Comparison of ENCODE assay signal across 8 cellular contexts in genomic region chrX:16123222-16123786, GRCh38. TPM values are rescaled to one million over a fixed set of nuclear protein-coding genes. Genes with fewer than 3 reads are reported as not detected.
A peak's percentile ranks its signal among the peaks of the same experiment; 100 is the strongest.
DNase-seq lines count a peak whose midpoint lies in the region; ATAC-seq, FAIRE-seq and TF ChIP-seq lines count a peak whose summit lies in the region.

Gene GRPR (plus strand): TSS chrX:16123565. CDS start chrX:16123954, 389 bp downstream.

- H3K9me3 ChIP-seq in ES-I3 (ENCODE audit: control insufficient read depth, insufficient read depth, low read length) (no peaks in the 10 kb centered on the region; the same call in 1 of the 2 replicates), MG63 (no peaks in the 10 kb centered on the region), pancreas (no peaks in the 10 kb centered on the region)

- WGBS in pancreas, 2 donors, result 0 to 1% methylated on average over 6 of the region's 6 CpGs

- peak; percentile 87 to 94 (median 92) for ATAC-seq in pancreas

- no peak within 1 kb of the TSS for H3K27ac Mint-ChIP-seq in glutamatergic neuron (ENCODE audit: unreplicated experiment)
- H3K27ac Mint-ChIP-seq in type B pancreatic cell, result peak within 1 kb of the TSS; percentile 32

- H3K9me3 Mint-ChIP-seq in glutamatergic neuron (ENCODE audit: unreplicated experiment) (no peaks in the 10 kb centered on the region), type B pancreatic cell (peaks cover 9% of the 10 kb centered on the region)

- peak within 1 kb of the TSS; percentile 50; the same call in 1 of the 2 replicates for H3K4me3 ChIP-seq in H7 (ENCODE audit: insufficient read depth, low read depth, low read length)
- no peak within 1 kb of the TSS for H3K4me3 ChIP-seq in MG63
- peak within 1 kb of the TSS in 3 of 4 donors; percentile 13 to 36 (median 26) for H3K4me3 ChIP-seq in pancreas

- peak; percentile 44 for DNase-seq in H7
- DNase-seq in MG63, result peak; percentile 84
- peak; percentile 21 for DNase-seq in SHP77 treated with DMSO at 0.1 percent for 48 hours (lab: John Stamatoyannopoulos, UW)
- DNase-seq in activated naive CD4-positive, alpha-beta T cell treated with Interleukin-2 at 50 U/mL for 16 hours, result peak; percentile 45
- DNase-seq in glutamatergic neuron, result peak; percentile 78
- peak; percentile 83 to 90 (median 86) for DNase-seq in pancreas
- peak; percentile 80 for DNase-seq in type B pancreatic cell (ENCODE audit: extremely low spot score, unreplicated experiment)

- H3K4me3 Mint-ChIP-seq in glutamatergic neuron (ENCODE audit: unreplicated experiment) (no peak within 1 kb of the TSS), type B pancreatic cell (peak within 1 kb of the TSS; percentile 79)

- FAIRE-seq in pancreas (lab: Jason Lieb, UNC), result peak; percentile 59

- no peaks in the 10 kb centered on the region for H3K36me3 ChIP-seq in ES-I3 (ENCODE audit: insufficient read depth, low read length)
- peaks cover 10% of the 10 kb centered on the region for H3K36me3 ChIP-seq in H7 (replicated peaks; ENCODE audit: control insufficient read depth, insufficient read depth, low read length)
- H3K36me3 ChIP-seq in MG63, result no peaks in the 10 kb centered on the region
- no peaks in the 10 kb centered on the region for H3K36me3 ChIP-seq in pancreas

- TF ChIP-seq CTCF in glutamatergic neuron (IDR thresholded peaks at IDR 0.05; ENCODE audit: partially characterized antibody, unreplicated experiment) (peak; percentile 77), pancreas (IDR thresholded peaks at IDR 0.05) (peak; percentile 71 to 81 (median 74)), type B pancreatic cell (conservative IDR thresholded peaks at IDR 0.05) (peak; percentile 95)

- H3K27me3 ChIP-seq in H7 (ENCODE audit: control insufficient read depth, insufficient read depth, low read length) (no peaks in the 10 kb centered on the region), MG63 (no peaks in the 10 kb centered on the region), pancreas (peaks cover 0 to 6% (median 0%) of the 10 kb centered on the region in 4 donors)

- H3K9ac ChIP-seq in ES-I3 (ENCODE audit: low read depth, low read length), result peak within 1 kb of the TSS; percentile 67

- intact Hi-C loops in pancreas (cut with DNase I), result no loop called here

- no peaks in the 10 kb centered on the region for H3K4me1 Mint-ChIP-seq in glutamatergic neuron (ENCODE audit: low read depth, unreplicated experiment)
- H3K4me1 Mint-ChIP-seq in type B pancreatic cell (ENCODE audit: unreplicated experiment), result peaks cover 9% of the 10 kb centered on the region

- H3K36me3 Mint-ChIP-seq in glutamatergic neuron (ENCODE audit: unreplicated experiment) (no peaks in the 10 kb centered on the region), type B pancreatic cell (no peaks in the 10 kb centered on the region)

- H3K4me1 ChIP-seq in ES-I3 (ENCODE audit: insufficient read depth, low read length) (peaks cover 7% of the 10 kb centered on the region; the same call in 1 of the 2 replicates), pancreas (no peaks in the 10 kb centered on the region)

- H3K27ac ChIP-seq in pancreas, result peak within 1 kb of the TSS in 3 of 4 donors; percentile 30 to 75 (median 69)

- no peaks in the 10 kb centered on the region for H3K27me3 Mint-ChIP-seq in glutamatergic neuron (ENCODE audit: unreplicated experiment)
- peaks cover 30% of the 10 kb centered on the region for H3K27me3 Mint-ChIP-seq in type B pancreatic cell

RNA-seq across cellular contexts. Expression of gene GRPR, which starts in this region (rescaled TPM):
- 3.9 and 10.9 TPM in 2 replicates for total RNA-seq in H7 (2014; rRNA removed; shearing (Covaris generic))
- total RNA-seq in MG63 (2014; rRNA removed; shearing (Covaris generic); ENCODE audit: low replicate concordance), result 0.10 and 0.20 TPM in 2 replicates
- total RNA-seq in glutamatergic neuron (ENCODE audit: unreplicated experiment), result 0.56 TPM
- total RNA-seq in pancreas, result 10 to 100 TPM in 3 of 6 donors, 1 to 10 TPM in 3; 7.1 to 32.4 (median 9.3) TPM
- polyA plus RNA-seq in pancreas, result 1 to 10 TPM; 1.4 to 2.9 TPM
- 3.4 and 9.8 TPM in 2 replicates for total RNA-seq in type B pancreatic cell (ENCODE audit: low replicate concordance)

Comparison
In these comparisons a context has a peak if more than half of its experiments do, and no peak if none do; other contexts are left out.
1. Peak in DNase-seq in MG63; RNA of the gene not detected or under 1 TPM.
2. Peak in DNase-seq in glutamatergic neuron; RNA of the gene not detected or under 1 TPM.
3. DNase-seq: peak in every context shown above with its lines; median percentile 86 in pancreas; 84 in MG63; 80 in type B pancreatic cell; 78 in glutamatergic neuron; 45 in activated naive CD4-positive, alpha-beta T cell treated with Interleukin-2 at 50 U/mL for 16 hours; 44 in H7; 21 in SHP77 treated with DMSO at 0.1 percent for 48 hours.